ENCODE assay signal across 17 cellular contexts in genomic region chr2:205895981-205896655, GRCh38.
A peak's percentile ranks its signal among the peaks of the same experiment; 100 is the strongest.
DNase-seq lines count a peak whose midpoint lies in the region; ATAC-seq and TF ChIP-seq lines count a peak whose summit lies in the region.
"Had no signal": no experiment of that assay in that cellular context is flagged by ENCODE, and none has a peak within 500 bp of the region (broad histone marks: within the 10 kb centered on the region; RNA-seq: fewer than 3 reads in every experiment).

No MANE protein-coding gene starts in this region.

- no peak for ATAC-seq in HG03095 (IDR thresholded peaks at IDR 0.05; ENCODE audit: unreplicated experiment)

- H3K36me3 ChIP-seq in hepatocyte (replicated peaks; ENCODE audit: insufficient read depth, low read depth) = no peaks in the 10 kb centered on the region
- no peaks in the 10 kb centered on the region for H3K36me3 ChIP-seq in stomach smooth muscle (ENCODE audit: control insufficient read depth in 2 of 2, insufficient read depth in 2 of 2, low read length in 2 of 2)
- no peaks in the 10 kb centered on the region for H3K36me3 ChIP-seq in ascending aorta
- H3K36me3 ChIP-seq in Karpas-422 (ENCODE audit: insufficient read depth, low read length) = no peaks in the 10 kb centered on the region
- H3K36me3 ChIP-seq: vagina had no signal

- H3K79me2 ChIP-seq in hepatocyte (no peaks in the 10 kb centered on the region), Karpas-422 (ENCODE audit: low read length) (no peaks in the 10 kb centered on the region)

- TF ChIP-seq CTCF in hepatocyte (IDR thresholded peaks at IDR 0.05; ENCODE audit: poor library complexity) = no peak
- TF ChIP-seq CTCF in ascending aorta (IDR thresholded peaks at IDR 0.05) = no peak

- H3K4me2 ChIP-seq in hepatocyte (peak overlapping the region; percentile 35), Karpas-422 (ENCODE audit: low read depth, low read length, poor library complexity, severe bottlenecking) (no peak overlapping the region)

- intact Hi-C loops in ascending aorta (cut with DNase I) = no loop called here

- no peaks in the 10 kb centered on the region for H4K20me1 ChIP-seq in hepatocyte (ENCODE audit: insufficient read depth, poor library complexity, severe bottlenecking)
- H4K20me1 ChIP-seq in Karpas-422 (ENCODE audit: insufficient read depth, low read depth, low read length) = no peaks in the 10 kb centered on the region

- H2AFZ ChIP-seq in hepatocyte = no peak overlapping the region
- H2AFZ ChIP-seq in Karpas-422 (ENCODE audit: low read length) = no peak overlapping the region

- H3K9me2 ChIP-seq in hepatocyte (replicated peaks; ENCODE audit: insufficient read depth) (no peaks in the 10 kb centered on the region), Karpas-422 (replicated peaks; ENCODE audit: insufficient read depth, low read length) (no peaks in the 10 kb centered on the region)

- DNase-seq in SHP77 (lab: John Stamatoyannopoulos, UW) = peak; percentile 9 to 28
- no peak for DNase-seq in SHP77 treated with DMSO at 0.1 percent for 48 hours (lab: John Stamatoyannopoulos, UW)
- peak; percentile 22 for DNase-seq in NCI-H510A treated with DMSO at 0.1 percent for 48 hours (lab: John Stamatoyannopoulos, UW)
- peak; percentile 22 for DNase-seq in hepatocyte (ENCODE audit: low spot score)
- DNase-seq in ascending aorta (ENCODE audit: low spot score in 2 of 2) = no peak
- DNase-seq in Karpas-422 = no peak
- DNase-seq: activated CD4-positive, alpha-beta T cell treated with anti-CD3 and anti-CD28 coated beads, Interleukin-2, amount 50 U/mL, for 1 hour; central memory CD4-positive, alpha-beta T cell; kidney; NCI-H1436 treated with DMSO at 0.1 percent for 48 hours; SW 1271; T1000 had no signal

- H3K27ac ChIP-seq in hepatocyte = no peak overlapping the region
- H3K27ac ChIP-seq in stomach smooth muscle (ENCODE audit: low read length) = peak overlapping the region; percentile 37
- no peak overlapping the region for H3K27ac ChIP-seq in ascending aorta
- no peak overlapping the region for H3K27ac ChIP-seq in Karpas-422 (ENCODE audit: low read length)
- H3K27ac ChIP-seq: skin epidermis, vagina had no signal

- H3K27me3 ChIP-seq in hepatocyte (no peaks in the 10 kb centered on the region), stomach smooth muscle (ENCODE audit: control insufficient read depth in 1 of 2, insufficient read depth in 2 of 2, low read length in 2 of 2) (no peaks in the 10 kb centered on the region), ascending aorta (no peaks in the 10 kb centered on the region), Karpas-422 (ENCODE audit: low read length) (no peaks in the 10 kb centered on the region)
- H3K27me3 ChIP-seq: vagina had no signal

- 51% methylated on average over 9 of the region's 9 CpGs for WGBS in hepatocyte (ENCODE audit: low lambda C conversion rate, missing lambda C conversion rate)

- H3K9ac ChIP-seq in stomach smooth muscle (ENCODE audit: low read length in 2 of 2) (no peak overlapping the region), Karpas-422 (ENCODE audit: low read length) (no peak overlapping the region)

- no peaks in the 10 kb centered on the region for H3K9me3 ChIP-seq in hepatocyte (ENCODE audit: low read depth)
- no peaks in the 10 kb centered on the region for H3K9me3 ChIP-seq in stomach smooth muscle (ENCODE audit: control insufficient read depth in 2 of 2, low read length in 2 of 2)
- H3K9me3 ChIP-seq in ascending aorta = no peaks in the 10 kb centered on the region
- H3K9me3 ChIP-seq in Karpas-422 (ENCODE audit: low read length) = peaks cover 4% of the 10 kb centered on the region
- H3K9me3 ChIP-seq: vagina had no signal

- H3K4me3 ChIP-seq in hepatocyte (no peak overlapping the region), stomach smooth muscle (ENCODE audit: low read length in 2 of 2) (peak overlapping the region in 1 of 2 donors; percentile 18), ascending aorta (no peak overlapping the region), Karpas-422 (ENCODE audit: low read length) (no peak overlapping the region)
- H3K4me3 ChIP-seq: lung, skin epidermis, vagina had no signal

- H3K4me1 ChIP-seq in hepatocyte (ENCODE audit: insufficient read depth) (peaks cover 5% of the 10 kb centered on the region), stomach smooth muscle (ENCODE audit: control insufficient read depth, insufficient read depth, low read length) (peaks cover 27% of the 10 kb centered on the region), ascending aorta (no peaks in the 10 kb centered on the region), Karpas-422 (ENCODE audit: low read length) (no peaks in the 10 kb centered on the region)

Comparison
In these comparisons a context has a peak if more than half of its experiments do, and no peak if none do; other contexts are left out.
1. DNase-seq: peak in SHP77 (2 of 2), NCI-H510A treated with DMSO at 0.1 percent for 48 hours (single experiment) and hepatocyte (single experiment); none in SHP77 treated with DMSO at 0.1 percent for 48 hours (single experiment), ascending aorta (0 of 2) and Karpas-422 (single experiment).